Comparison of ENCODE assay signal across 1 cellular context in genomic region chr16:89815639-89816348, GRCh38.
TF ChIP-seq lines count a peak whose summit lies in the region.

No MANE protein-coding gene starts in this region.

TF ChIP-seq in HepG2, 621 proteins besides CTCF, POLR2A, EP300 and RAD21 (continued from another document and continues in another):
- TF ChIP-seq ZSCAN25 (CRISPR knock-in tag; IDR thresholded peaks at IDR 0.05) (no peak), MAFG (CRISPR knock-in tag; IDR thresholded peaks at IDR 0.05) (no peak), HOXA9 (CRISPR knock-in tag; IDR thresholded peaks at IDR 0.05; ENCODE audit: borderline replicate concordance) (no peak), MTA3 (CRISPR knock-in tag; IDR thresholded peaks at IDR 0.05) (no peak), ZKSCAN1 (IDR thresholded peaks at IDR 0.05; ENCODE audit: low read length) (no peak), ZBTB20 (CRISPR knock-in tag; IDR thresholded peaks at IDR 0.05; ENCODE audit: borderline replicate concordance, low read depth) (peak; percentile 55; the same call in 1 of the 2 replicates), RXRA (CRISPR knock-in tag; IDR thresholded peaks at IDR 0.05) (no peak), SRF (IDR thresholded peaks at IDR 0.05; ENCODE audit: low read depth, low read length) (no peak), HOXD1 (CRISPR knock-in tag; IDR thresholded peaks at IDR 0.05) (no peak), ZNF138 (CRISPR knock-in tag; IDR thresholded peaks at IDR 0.05; ENCODE audit: low read depth) (peak; percentile 55; the same call in 1 of the 2 replicates), ZNF616 (CRISPR knock-in tag; IDR thresholded peaks at IDR 0.05; ENCODE audit: low read depth) (no peak), ZNF441 (CRISPR knock-in tag; IDR thresholded peaks at IDR 0.05; ENCODE audit: borderline replicate concordance) (peak; percentile 42; the same call in 1 of the 2 replicates), ZNF333 (CRISPR knock-in tag; IDR thresholded peaks at IDR 0.05; ENCODE audit: borderline replicate concordance) (0 out of 2 replicates have a peak, but pooled peaks have one; percentile 59), ZNF205 (CRISPR knock-in tag; IDR thresholded peaks at IDR 0.05) (no peak), ZNF337 (CRISPR knock-in tag; IDR thresholded peaks at IDR 0.05; ENCODE audit: borderline replicate concordance, low read depth) (no peak), ZSCAN29 (CRISPR knock-in tag; conservative IDR thresholded peaks at IDR 0.05) (0 out of 2 replicates have a peak, but pooled peaks have one; percentile 6), TBX2 (CRISPR knock-in tag; IDR thresholded peaks at IDR 0.05; ENCODE audit: borderline replicate concordance) (no peak), BATF2 (CRISPR knock-in tag; IDR thresholded peaks at IDR 0.05) (no peak), ZBTB21 (CRISPR knock-in tag; IDR thresholded peaks at IDR 0.05) (no peak), KAT7 (CRISPR knock-in tag; IDR thresholded peaks at IDR 0.05; ENCODE audit: borderline replicate concordance) (0 out of 2 replicates have a peak, but pooled peaks have one; percentile 39), SOX6 (IDR thresholded peaks at IDR 0.05) (no peak), SOX6 (CRISPR knock-in tag; IDR thresholded peaks at IDR 0.05) (peak; percentile 31; the same call in 1 of the 2 replicates), TEAD2 (CRISPR knock-in tag; IDR thresholded peaks at IDR 0.05) (no peak), ZFP36L1 (CRISPR knock-in tag; IDR thresholded peaks at IDR 0.05) (peak; percentile 57; the same call in 1 of the 2 replicates), ZNF564 (CRISPR knock-in tag; IDR thresholded peaks at IDR 0.05) (no peak), NFATC3 (CRISPR knock-in tag; IDR thresholded peaks at IDR 0.05) (peak; percentile 16; the same call in 1 of the 2 replicates), SPEN (CRISPR knock-in tag; IDR thresholded peaks at IDR 0.05; ENCODE audit: low read depth) (no peak), KDM3A (CRISPR knock-in tag; IDR thresholded peaks at IDR 0.05; ENCODE audit: low read depth) (no peak), ZMYM3 (CRISPR knock-in tag; IDR thresholded peaks at IDR 0.05) (0 out of 2 replicates have a peak, but pooled peaks have one; percentile 33), HDAC2 (CRISPR knock-in tag; IDR thresholded peaks at IDR 0.05) (peak; percentile 25; the same call in 1 of the 2 replicates), HOXA3 (CRISPR knock-in tag; IDR thresholded peaks at IDR 0.05) (no peak), HOXA5 (CRISPR knock-in tag; IDR thresholded peaks at IDR 0.05) (no peak), ZNF275 (CRISPR knock-in tag; IDR thresholded peaks at IDR 0.05; ENCODE audit: borderline replicate concordance) (no peak), PCBP1 (IDR thresholded peaks at IDR 0.05; ENCODE audit: borderline replicate concordance, low read depth, low read length) (0 out of 2 replicates have a peak, but pooled peaks have one; percentile 28), FOSL1 (CRISPR knock-in tag; IDR thresholded peaks at IDR 0.05; ENCODE audit: borderline replicate concordance) (no peak), ZNF841 (CRISPR knock-in tag; IDR thresholded peaks at IDR 0.05; ENCODE audit: borderline replicate concordance) (no peak), DNMT3B (CRISPR knock-in tag; conservative IDR thresholded peaks at IDR 0.05) (no peak), PHF21A (CRISPR knock-in tag; IDR thresholded peaks at IDR 0.05) (peak; percentile 15; the same call in 1 of the 2 replicates)
- TF ChIP-seq, protein P1, sequence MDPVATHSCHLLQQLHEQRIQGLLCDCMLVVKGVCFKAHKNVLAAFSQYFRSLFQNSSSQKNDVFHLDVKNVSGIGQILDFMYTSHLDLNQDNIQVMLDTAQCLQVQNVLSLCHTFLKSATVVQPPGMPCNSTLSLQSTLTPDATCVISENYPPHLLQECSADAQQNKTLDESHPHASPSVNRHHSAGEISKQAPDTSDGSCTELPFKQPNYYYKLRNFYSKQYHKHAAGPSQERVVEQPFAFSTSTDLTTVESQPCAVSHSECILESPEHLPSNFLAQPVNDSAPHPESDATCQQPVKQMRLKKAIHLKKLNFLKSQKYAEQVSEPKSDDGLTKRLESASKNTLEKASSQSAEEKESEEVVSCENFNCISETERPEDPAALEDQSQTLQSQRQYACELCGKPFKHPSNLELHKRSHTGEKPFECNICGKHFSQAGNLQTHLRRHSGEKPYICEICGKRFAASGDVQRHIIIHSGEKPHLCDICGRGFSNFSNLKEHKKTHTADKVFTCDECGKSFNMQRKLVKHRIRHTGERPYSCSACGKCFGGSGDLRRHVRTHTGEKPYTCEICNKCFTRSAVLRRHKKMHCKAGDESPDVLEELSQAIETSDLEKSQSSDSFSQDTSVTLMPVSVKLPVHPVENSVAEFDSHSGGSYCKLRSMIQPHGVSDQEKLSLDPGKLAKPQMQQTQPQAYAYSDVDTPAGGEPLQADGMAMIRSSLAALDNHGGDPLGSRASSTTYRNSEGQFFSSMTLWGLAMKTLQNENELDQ (CRISPR knock-in tag; IDR thresholded peaks at IDR 0.05; ENCODE audit: borderline replicate concordance) = no peak
- TF ChIP-seq, protein P2, sequence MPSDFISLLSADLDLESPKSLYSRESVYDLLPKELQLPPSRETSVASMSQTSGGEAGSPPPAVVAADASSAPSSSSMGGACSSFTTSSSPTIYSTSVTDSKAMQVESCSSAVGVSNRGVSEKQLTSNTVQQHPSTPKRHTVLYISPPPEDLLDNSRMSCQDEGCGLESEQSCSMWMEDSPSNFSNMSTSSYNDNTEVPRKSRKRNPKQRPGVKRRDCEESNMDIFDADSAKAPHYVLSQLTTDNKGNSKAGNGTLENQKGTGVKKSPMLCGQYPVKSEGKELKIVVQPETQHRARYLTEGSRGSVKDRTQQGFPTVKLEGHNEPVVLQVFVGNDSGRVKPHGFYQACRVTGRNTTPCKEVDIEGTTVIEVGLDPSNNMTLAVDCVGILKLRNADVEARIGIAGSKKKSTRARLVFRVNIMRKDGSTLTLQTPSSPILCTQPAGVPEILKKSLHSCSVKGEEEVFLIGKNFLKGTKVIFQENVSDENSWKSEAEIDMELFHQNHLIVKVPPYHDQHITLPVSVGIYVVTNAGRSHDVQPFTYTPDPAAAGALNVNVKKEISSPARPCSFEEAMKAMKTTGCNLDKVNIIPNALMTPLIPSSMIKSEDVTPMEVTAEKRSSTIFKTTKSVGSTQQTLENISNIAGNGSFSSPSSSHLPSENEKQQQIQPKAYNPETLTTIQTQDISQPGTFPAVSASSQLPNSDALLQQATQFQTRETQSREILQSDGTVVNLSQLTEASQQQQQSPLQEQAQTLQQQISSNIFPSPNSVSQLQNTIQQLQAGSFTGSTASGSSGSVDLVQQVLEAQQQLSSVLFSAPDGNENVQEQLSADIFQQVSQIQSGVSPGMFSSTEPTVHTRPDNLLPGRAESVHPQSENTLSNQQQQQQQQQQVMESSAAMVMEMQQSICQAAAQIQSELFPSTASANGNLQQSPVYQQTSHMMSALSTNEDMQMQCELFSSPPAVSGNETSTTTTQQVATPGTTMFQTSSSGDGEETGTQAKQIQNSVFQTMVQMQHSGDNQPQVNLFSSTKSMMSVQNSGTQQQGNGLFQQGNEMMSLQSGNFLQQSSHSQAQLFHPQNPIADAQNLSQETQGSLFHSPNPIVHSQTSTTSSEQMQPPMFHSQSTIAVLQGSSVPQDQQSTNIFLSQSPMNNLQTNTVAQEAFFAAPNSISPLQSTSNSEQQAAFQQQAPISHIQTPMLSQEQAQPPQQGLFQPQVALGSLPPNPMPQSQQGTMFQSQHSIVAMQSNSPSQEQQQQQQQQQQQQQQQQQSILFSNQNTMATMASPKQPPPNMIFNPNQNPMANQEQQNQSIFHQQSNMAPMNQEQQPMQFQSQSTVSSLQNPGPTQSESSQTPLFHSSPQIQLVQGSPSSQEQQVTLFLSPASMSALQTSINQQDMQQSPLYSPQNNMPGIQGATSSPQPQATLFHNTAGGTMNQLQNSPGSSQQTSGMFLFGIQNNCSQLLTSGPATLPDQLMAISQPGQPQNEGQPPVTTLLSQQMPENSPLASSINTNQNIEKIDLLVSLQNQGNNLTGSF (CRISPR knock-in tag; IDR thresholded peaks at IDR 0.05) = no peak
- TF ChIP-seq, protein P3, sequence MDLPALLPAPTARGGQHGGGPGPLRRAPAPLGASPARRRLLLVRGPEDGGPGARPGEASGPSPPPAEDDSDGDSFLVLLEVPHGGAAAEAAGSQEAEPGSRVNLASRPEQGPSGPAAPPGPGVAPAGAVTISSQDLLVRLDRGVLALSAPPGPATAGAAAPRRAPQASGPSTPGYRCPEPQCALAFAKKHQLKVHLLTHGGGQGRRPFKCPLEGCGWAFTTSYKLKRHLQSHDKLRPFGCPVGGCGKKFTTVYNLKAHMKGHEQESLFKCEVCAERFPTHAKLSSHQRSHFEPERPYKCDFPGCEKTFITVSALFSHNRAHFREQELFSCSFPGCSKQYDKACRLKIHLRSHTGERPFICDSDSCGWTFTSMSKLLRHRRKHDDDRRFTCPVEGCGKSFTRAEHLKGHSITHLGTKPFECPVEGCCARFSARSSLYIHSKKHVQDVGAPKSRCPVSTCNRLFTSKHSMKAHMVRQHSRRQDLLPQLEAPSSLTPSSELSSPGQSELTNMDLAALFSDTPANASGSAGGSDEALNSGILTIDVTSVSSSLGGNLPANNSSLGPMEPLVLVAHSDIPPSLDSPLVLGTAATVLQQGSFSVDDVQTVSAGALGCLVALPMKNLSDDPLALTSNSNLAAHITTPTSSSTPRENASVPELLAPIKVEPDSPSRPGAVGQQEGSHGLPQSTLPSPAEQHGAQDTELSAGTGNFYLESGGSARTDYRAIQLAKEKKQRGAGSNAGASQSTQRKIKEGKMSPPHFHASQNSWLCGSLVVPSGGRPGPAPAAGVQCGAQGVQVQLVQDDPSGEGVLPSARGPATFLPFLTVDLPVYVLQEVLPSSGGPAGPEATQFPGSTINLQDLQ (CRISPR knock-in tag; IDR thresholded peaks at IDR 0.05) = 0 out of 2 replicates have a peak, but pooled peaks have one; percentile 20
- TF ChIP-seq, protein P4, sequence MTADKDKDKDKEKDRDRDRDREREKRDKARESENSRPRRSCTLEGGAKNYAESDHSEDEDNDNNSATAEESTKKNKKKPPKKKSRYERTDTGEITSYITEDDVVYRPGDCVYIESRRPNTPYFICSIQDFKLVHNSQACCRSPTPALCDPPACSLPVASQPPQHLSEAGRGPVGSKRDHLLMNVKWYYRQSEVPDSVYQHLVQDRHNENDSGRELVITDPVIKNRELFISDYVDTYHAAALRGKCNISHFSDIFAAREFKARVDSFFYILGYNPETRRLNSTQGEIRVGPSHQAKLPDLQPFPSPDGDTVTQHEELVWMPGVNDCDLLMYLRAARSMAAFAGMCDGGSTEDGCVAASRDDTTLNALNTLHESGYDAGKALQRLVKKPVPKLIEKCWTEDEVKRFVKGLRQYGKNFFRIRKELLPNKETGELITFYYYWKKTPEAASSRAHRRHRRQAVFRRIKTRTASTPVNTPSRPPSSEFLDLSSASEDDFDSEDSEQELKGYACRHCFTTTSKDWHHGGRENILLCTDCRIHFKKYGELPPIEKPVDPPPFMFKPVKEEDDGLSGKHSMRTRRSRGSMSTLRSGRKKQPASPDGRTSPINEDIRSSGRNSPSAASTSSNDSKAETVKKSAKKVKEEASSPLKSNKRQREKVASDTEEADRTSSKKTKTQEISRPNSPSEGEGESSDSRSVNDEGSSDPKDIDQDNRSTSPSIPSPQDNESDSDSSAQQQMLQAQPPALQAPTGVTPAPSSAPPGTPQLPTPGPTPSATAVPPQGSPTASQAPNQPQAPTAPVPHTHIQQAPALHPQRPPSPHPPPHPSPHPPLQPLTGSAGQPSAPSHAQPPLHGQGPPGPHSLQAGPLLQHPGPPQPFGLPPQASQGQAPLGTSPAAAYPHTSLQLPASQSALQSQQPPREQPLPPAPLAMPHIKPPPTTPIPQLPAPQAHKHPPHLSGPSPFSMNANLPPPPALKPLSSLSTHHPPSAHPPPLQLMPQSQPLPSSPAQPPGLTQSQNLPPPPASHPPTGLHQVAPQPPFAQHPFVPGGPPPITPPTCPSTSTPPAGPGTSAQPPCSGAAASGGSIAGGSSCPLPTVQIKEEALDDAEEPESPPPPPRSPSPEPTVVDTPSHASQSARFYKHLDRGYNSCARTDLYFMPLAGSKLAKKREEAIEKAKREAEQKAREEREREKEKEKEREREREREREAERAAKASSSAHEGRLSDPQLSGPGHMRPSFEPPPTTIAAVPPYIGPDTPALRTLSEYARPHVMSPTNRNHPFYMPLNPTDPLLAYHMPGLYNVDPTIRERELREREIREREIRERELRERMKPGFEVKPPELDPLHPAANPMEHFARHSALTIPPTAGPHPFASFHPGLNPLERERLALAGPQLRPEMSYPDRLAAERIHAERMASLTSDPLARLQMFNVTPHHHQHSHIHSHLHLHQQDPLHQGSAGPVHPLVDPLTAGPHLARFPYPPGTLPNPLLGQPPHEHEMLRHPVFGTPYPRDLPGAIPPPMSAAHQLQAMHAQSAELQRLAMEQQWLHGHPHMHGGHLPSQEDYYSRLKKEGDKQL (CRISPR knock-in tag; IDR thresholded peaks at IDR 0.05; ENCODE audit: low read depth) = no peak
- TF ChIP-seq, protein P5, sequence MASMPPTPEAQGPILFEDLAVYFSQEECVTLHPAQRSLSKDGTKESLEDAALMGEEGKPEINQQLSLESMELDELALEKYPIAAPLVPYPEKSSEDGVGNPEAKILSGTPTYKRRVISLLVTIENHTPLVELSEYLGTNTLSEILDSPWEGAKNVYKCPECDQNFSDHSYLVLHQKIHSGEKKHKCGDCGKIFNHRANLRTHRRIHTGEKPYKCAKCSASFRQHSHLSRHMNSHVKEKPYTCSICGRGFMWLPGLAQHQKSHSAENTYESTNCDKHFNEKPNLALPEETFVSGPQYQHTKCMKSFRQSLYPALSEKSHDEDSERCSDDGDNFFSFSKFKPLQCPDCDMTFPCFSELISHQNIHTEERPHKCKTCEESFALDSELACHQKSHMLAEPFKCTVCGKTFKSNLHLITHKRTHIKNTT (CRISPR knock-in tag; IDR thresholded peaks at IDR 0.05) = no peak
